ENCODE assay signal across 9 cellular contexts in the genomic region with DNA sequence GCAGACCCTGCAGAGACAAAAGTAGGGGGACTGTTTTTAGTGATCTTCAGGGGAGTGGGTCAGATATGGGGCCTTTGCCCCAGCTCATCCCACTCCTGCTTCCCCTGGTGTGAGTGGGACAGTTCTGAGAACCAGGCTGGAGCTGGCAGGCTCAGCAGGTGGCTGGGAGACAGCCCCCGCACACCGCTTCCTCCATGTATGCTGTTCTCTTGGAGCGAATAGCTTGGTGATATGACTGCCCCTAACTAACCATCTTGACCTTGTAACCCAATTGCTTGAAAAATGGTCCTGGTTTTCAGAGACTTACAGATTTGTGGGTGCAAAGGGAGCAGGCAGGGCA.
"Had no signal": no experiment of that assay in that cellular context is flagged by ENCODE, and none has a peak within 500 bp of the region (broad histone marks: within the 10 kb centered on the region; RNA-seq: fewer than 3 reads in every experiment).

No MANE protein-coding gene starts in this region.

- H2AFZ ChIP-seq: GM23248 had no signal

- H3K27ac Mint-ChIP-seq: HFFc6 had no signal

- H3K4me1 ChIP-seq: HAP-1 had no signal

- H3K4me3 Mint-ChIP-seq: HFFc6 had no signal

- H3K36me3 ChIP-seq: HAP-1 had no signal

- H3K9me3 ChIP-seq: HAP-1 had no signal

- H3K9me3 Mint-ChIP-seq: HFFc6 had no signal

- ATAC-seq: HCT116, K562 had no signal

- H3K9ac ChIP-seq: GM23248 had no signal

- H3K27ac ChIP-seq: GM23248 had no signal

- DNase-seq: GM23248, GOT3, H7, HFFc6, IMR-90, KG1 had no signal

- H3K4me3 ChIP-seq: GM23248, HAP-1, K562 had no signal
